Comparison of ENCODE assay signal across 2 cellular contexts in genomic region chr6:154782245-154782644, GRCh38.
TF ChIP-seq lines count a peak whose summit lies in the region.

No MANE protein-coding gene starts in this region.

TF ChIP-seq in GM23338, 12 proteins besides CTCF, POLR2A, EP300 and RAD21:
- TF ChIP-seq REST (IDR thresholded peaks at IDR 0.05; ENCODE audit: unreplicated experiment), result no peak
- no peak for TF ChIP-seq POLR2AphosphoS5 (IDR thresholded peaks at IDR 0.05; ENCODE audit: low read depth)
- TF ChIP-seq ZNF114 (CRISPR knock-in tag; IDR thresholded peaks at IDR 0.05), result no peak

TF ChIP-seq in K562, 482 proteins besides CTCF, POLR2A, EP300 and RAD21:
- TF ChIP-seq ZNF239 (CRISPR knock-in tag; IDR thresholded peaks at IDR 0.05), result no peak
- no peak for TF ChIP-seq ZKSCAN8 (CRISPR knock-in tag; IDR thresholded peaks at IDR 0.05)
- TF ChIP-seq EGR1 (conservative IDR thresholded peaks at IDR 0.05), result peak; percentile 58
- TF ChIP-seq SUPT5H (IDR thresholded peaks at IDR 0.05), result peak; percentile 35; the same call in 1 of the 2 replicates
- no peak for TF ChIP-seq MAFK (IDR thresholded peaks at IDR 0.05; ENCODE audit: low read length)
- TF ChIP-seq HNRNPK (IDR thresholded peaks at IDR 0.05; ENCODE audit: low read depth, low read length, poor library complexity, severe bottlenecking), result no peak
- TF ChIP-seq DNMT1 (IDR thresholded peaks at IDR 0.05), result no peak
- TF ChIP-seq ZNF740 (CRISPR knock-in tag; IDR thresholded peaks at IDR 0.05), result no peak
- no peak for TF ChIP-seq ZNF740 (tag; IDR thresholded peaks at IDR 0.05)
- TF ChIP-seq ZNF121 (CRISPR knock-in tag; conservative IDR thresholded peaks at IDR 0.05), result no peak
